15 cellular contexts compared by ENCODE assay signal in genomic region chr14:53149656-53150319, GRCh38. TPM values are rescaled to one million over a fixed set of nuclear protein-coding genes. Genes with fewer than 3 reads are reported as not detected.
A peak's percentile ranks its signal among the peaks of the same experiment; 100 is the strongest.
DNase-seq lines count a peak whose midpoint lies in the region; ATAC-seq and TF ChIP-seq lines count a peak whose summit lies in the region.
"Had no signal": no experiment of that assay in that cellular context is flagged by ENCODE, and none has a peak within 500 bp of the region (broad histone marks: within the 10 kb centered on the region; RNA-seq: fewer than 3 reads in every experiment).

No MANE protein-coding gene starts in this region.

- no peaks in the 10 kb centered on the region for H3K9me3 ChIP-seq in Loucy (ENCODE audit: insufficient read depth, low read depth, low read length)
- H3K9me3 ChIP-seq in neural cell (ENCODE audit: low read length) = no peaks in the 10 kb centered on the region
- H3K9me3 ChIP-seq: HAP-1, sigmoid colon, uterus had no signal

- H3K9ac ChIP-seq in Loucy (ENCODE audit: low read depth, low read length, poor library complexity, severe bottlenecking) = peak overlapping the region; percentile 83
- no peak overlapping the region for H3K9ac ChIP-seq in neural cell (ENCODE audit: low read length)

- peaks cover 61% of the 10 kb centered on the region for H3K4me1 Mint-ChIP-seq in activated CD4-positive, alpha-beta T cell treated with anti-CD3 and anti-CD28 coated beads, Interleukin-2, amount 10 ng/mL, durations not matched to agents 24 days and 14 days
- peaks cover 47% of the 10 kb centered on the region for H3K4me1 Mint-ChIP-seq in activated naive CD8-positive, alpha-beta T cell treated with anti-CD3 and anti-CD28 coated beads, Interleukin-2, amount 10 ng/mL, durations not matched to agents 7 days and 5 days

- peak overlapping the region; percentile 83 for H3K4me2 ChIP-seq in Loucy (ENCODE audit: low read depth, low read length, poor library complexity, severe bottlenecking)
- peak overlapping the region; percentile 78 for H3K4me2 ChIP-seq in neural cell (ENCODE audit: low read length)

- peaks cover 6% of the 10 kb centered on the region; the same call in 1 of the 2 replicates for H3F3A ChIP-seq in Loucy (ENCODE audit: low read depth)
- no peaks in the 10 kb centered on the region for H3F3A ChIP-seq in neural cell (ENCODE audit: insufficient read depth, low read length, poor library complexity, severe bottlenecking)

- H3K9me3 Mint-ChIP-seq in activated CD4-positive, alpha-beta T cell treated with anti-CD3 and anti-CD28 coated beads, Interleukin-2, amount 10 ng/mL, durations not matched to agents 24 days and 14 days = no peaks in the 10 kb centered on the region
- H3K9me3 Mint-ChIP-seq in activated naive CD8-positive, alpha-beta T cell treated with anti-CD3 and anti-CD28 coated beads, Interleukin-2, amount 10 ng/mL, durations not matched to agents 7 days and 5 days = no peaks in the 10 kb centered on the region

- no peaks in the 10 kb centered on the region for H3K27me3 Mint-ChIP-seq in activated CD4-positive, alpha-beta T cell treated with anti-CD3 and anti-CD28 coated beads, Interleukin-2, amount 10 ng/mL, durations not matched to agents 24 days and 14 days
- no peaks in the 10 kb centered on the region for H3K27me3 Mint-ChIP-seq in activated naive CD8-positive, alpha-beta T cell treated with anti-CD3 and anti-CD28 coated beads, Interleukin-2, amount 10 ng/mL, durations not matched to agents 7 days and 5 days

- H3K27ac Mint-ChIP-seq in activated CD4-positive, alpha-beta T cell treated with anti-CD3 and anti-CD28 coated beads, Interleukin-2, amount 10 ng/mL, durations not matched to agents 24 days and 14 days = peak overlapping the region; percentile 57
- H3K27ac Mint-ChIP-seq in activated naive CD8-positive, alpha-beta T cell treated with anti-CD3 and anti-CD28 coated beads, Interleukin-2, amount 10 ng/mL, durations not matched to agents 7 days and 5 days = peak overlapping the region; percentile 73

- H3K4me3 ChIP-seq in Loucy (ENCODE audit: low read length, poor library complexity, severe bottlenecking) (peak overlapping the region; percentile 96), neural cell (ENCODE audit: low read length) (peak overlapping the region; percentile 95)
- H3K4me3 ChIP-seq: lung, sigmoid colon, uterus had no signal

- H3K36me3 ChIP-seq in Loucy (ENCODE audit: insufficient read depth, low read length) (no peaks in the 10 kb centered on the region), neural cell (ENCODE audit: insufficient read depth, low read length) (no peaks in the 10 kb centered on the region)
- H3K36me3 ChIP-seq: HAP-1, sigmoid colon, uterus had no signal

- no peaks in the 10 kb centered on the region for H3K27me3 ChIP-seq in Loucy (ENCODE audit: insufficient read depth, low read length, poor library complexity, severe bottlenecking)
- H3K27me3 ChIP-seq in neural cell (ENCODE audit: insufficient read depth, low read depth, low read length) = no peaks in the 10 kb centered on the region
- H3K27me3 ChIP-seq: sigmoid colon, uterus had no signal

- peaks cover 39% of the 10 kb centered on the region for H3K36me3 Mint-ChIP-seq in activated CD4-positive, alpha-beta T cell treated with anti-CD3 and anti-CD28 coated beads, Interleukin-2, amount 10 ng/mL, durations not matched to agents 24 days and 14 days (ENCODE audit: low read depth)
- peaks cover 21% of the 10 kb centered on the region for H3K36me3 Mint-ChIP-seq in activated naive CD8-positive, alpha-beta T cell treated with anti-CD3 and anti-CD28 coated beads, Interleukin-2, amount 10 ng/mL, durations not matched to agents 7 days and 5 days

- no peak for DNase-seq in activated CD4-positive, alpha-beta T cell treated with anti-CD3 and anti-CD28 coated beads, Interleukin-2, amount 10 ng/mL, durations not matched to agents 24 days and 14 days
- DNase-seq in activated CD4-positive, alpha-beta T cell treated with anti-CD3 and anti-CD28 coated beads for 4 hours = no peak
- DNase-seq in activated naive CD8-positive, alpha-beta T cell treated with anti-CD3 and anti-CD28 coated beads, Interleukin-2, amount 10 ng/mL, durations not matched to agents 7 days and 5 days = no peak
- DNase-seq in middle frontal gyrus (ENCODE audit: extremely low spot score, low spot score) (no peak), cortex of kidney (lab: John Stamatoyannopoulos, UW) (no peak)
- DNase-seq in activated effector memory CD4-positive, alpha-beta T cell treated with Interleukin-2 at 50 U/mL for 16 hours = no peak
- DNase-seq: activated effector memory CD4-positive, alpha-beta T cell treated with anti-CD3 and anti-CD28 coated beads, Interleukin-2, amount 50 U/mL, for 16 hours; NCI-H1417 treated with DMSO at 0.1 percent for 48 hours; NCI-H82; sigmoid colon; uterus had no signal

- H3K9me2 ChIP-seq in Loucy (replicated peaks; ENCODE audit: low read depth, low read length) (no peaks in the 10 kb centered on the region), neural cell (ENCODE audit: insufficient read depth, low read length) (no peaks in the 10 kb centered on the region)

- no peak overlapping the region for H2AFZ ChIP-seq in Loucy (ENCODE audit: low read length)
- H2AFZ ChIP-seq in neural cell (ENCODE audit: low read depth, low read length) = no peak overlapping the region

- ATAC-seq in activated naive CD8-positive, alpha-beta T cell treated with anti-CD3 and anti-CD28 coated beads, Interleukin-2, amount 10 ng/mL, durations not matched to agents 7 days and 5 days (ENCODE audit: low read depth) = no peak

- H3K4me3 Mint-ChIP-seq in activated CD4-positive, alpha-beta T cell treated with anti-CD3 and anti-CD28 coated beads, Interleukin-2, amount 10 ng/mL, durations not matched to agents 24 days and 14 days = peak overlapping the region; percentile 100
- H3K4me3 Mint-ChIP-seq in activated naive CD8-positive, alpha-beta T cell treated with anti-CD3 and anti-CD28 coated beads, Interleukin-2, amount 10 ng/mL, durations not matched to agents 7 days and 5 days = peak overlapping the region; percentile 96

- peaks cover 53% of the 10 kb centered on the region for H3K4me1 ChIP-seq in Loucy (ENCODE audit: insufficient read depth, low read length, poor library complexity, severe bottlenecking)
- H3K4me1 ChIP-seq: uterus had no signal

- intact Hi-C loops in activated CD4-positive, alpha-beta T cell treated with anti-CD3 and anti-CD28 coated beads, Interleukin-2, amount 10 ng/mL, durations not matched to agents 24 days and 14 days (cut with micrococcal nuclease) = loop anchor here (10.0 kb wide), 2 partner anchors 455 to 825 kb away; partner anchors contain the start of gene ERO1A

- TF ChIP-seq CTCF in Loucy (conservative IDR thresholded peaks at IDR 0.05; ENCODE audit: low read length) (no peak), neural cell (IDR thresholded peaks at IDR 0.05; ENCODE audit: poor library complexity, severe bottlenecking) (no peak)

- H4K20me1 ChIP-seq in Loucy (ENCODE audit: insufficient read depth, low read length, poor library complexity, severe bottlenecking) (peaks cover 54% of the 10 kb centered on the region), neural cell (ENCODE audit: insufficient read depth) (no peaks in the 10 kb centered on the region)

- no peak for TF ChIP-seq RAD21 in neural cell (conservative IDR thresholded peaks at IDR 0.05)

- no peak overlapping the region for H3K27ac ChIP-seq in neural cell (ENCODE audit: low read length)
- H3K27ac ChIP-seq: sigmoid colon, uterus had no signal

- H3K79me2 ChIP-seq in Loucy (ENCODE audit: insufficient read depth, low read length) = peaks cover 79% of the 10 kb centered on the region
- H3K79me2 ChIP-seq in neural cell (replicated peaks; ENCODE audit: insufficient read depth, low read length) = peaks cover 56% of the 10 kb centered on the region

- TF ChIP-seq EP300 in neural cell (conservative IDR thresholded peaks at IDR 0.05; ENCODE audit: poor library complexity, severe bottlenecking) = no peak

- POLR2A ChIA-PET in activated naive CD8-positive, alpha-beta T cell treated with anti-CD3 and anti-CD28 coated beads, Interleukin-2, amount 10 ng/mL, durations not matched to agents 7 days and 5 days (lab: Charles Lee) = interaction anchor here (1.2 to 6.5 kb wide), 2 partner anchors 41 to 68 kb away, joined by 3 to 125 read pairs; no protein-coding TSS in a partner anchor

TF ChIP-seq in neural cell, 6 proteins besides CTCF, POLR2A, EP300 and RAD21 (continues in another document):
- no peak for TF ChIP-seq REST (IDR thresholded peaks at IDR 0.05; ENCODE audit: borderline replicate concordance)
- TF ChIP-seq POLR2AphosphoS5 (IDR thresholded peaks at IDR 0.05) = no peak
- no peak for TF ChIP-seq EZH2 (IDR thresholded peaks at IDR 0.05; ENCODE audit: borderline replicate concordance, insufficient read depth, low read length, poor library complexity, severe bottlenecking)
- TF ChIP-seq TAF1 (IDR thresholded peaks at IDR 0.05; ENCODE audit: low read depth) = no peak
- no peak for TF ChIP-seq SMC3 (conservative IDR thresholded peaks at IDR 0.05; ENCODE audit: poor library complexity)

RNA-seq across cellular contexts. Expression of gene DDHD1, which starts 3.3 kb away (rescaled TPM):
- total RNA-seq in activated CD4-positive, alpha-beta T cell treated with anti-CD3 and anti-CD28 coated beads, Interleukin-2, amount 10 ng/mL, durations not matched to agents 24 days and 14 days = 67.9 and 70.2 TPM in 2 replicates
- total RNA-seq in activated naive CD8-positive, alpha-beta T cell treated with anti-CD3 and anti-CD28 coated beads, Interleukin-2, amount 10 ng/mL, durations not matched to agents 7 days and 5 days = 10 to 100 TPM; 63.1 to 65.1 TPM
- polyA plus RNA-seq in neural cell = 13.9 and 14.9 TPM in 2 replicates
- polyA minus RNA-seq in neural cell = 65.7 and 70.6 TPM in 2 replicates
